ENCODE assay signal across 31 cellular contexts in genomic region chr12:103817791-103818190, GRCh38.
"Had no signal": no experiment of that assay in that cellular context is flagged by ENCODE, and none has a peak within 500 bp of the region (broad histone marks: within the 10 kb centered on the region; RNA-seq: fewer than 3 reads in every experiment).

No MANE protein-coding gene starts in this region.

- ATAC-seq: natural killer cell; right cardiac atrium; right lobe of liver; stimulated activated memory B cell treated with anti-CD40 and anti-IgM and Interleukin-4, amounts not matched to agents 10 μg/mL and 1 μg/mL and 100 μg/mL, for 72 hours; stimulated activated naive CD8-positive, alpha-beta T cell treated with anti-CD3 and anti-CD28 coated beads, Interleukin-15, amount 100 ng/mL, for 72 hours; stimulated activated naive CD8-positive, alpha-beta T cell treated with anti-CD3 and anti-CD28 coated beads, Interleukin-15, Interleukin-2, amounts not matched to agents 100 U/mL and 50 U/mL, for 24 hours had no signal

- H3K27me3 ChIP-seq: neural progenitor cell, ovary, right lobe of liver, spleen, suprapubic skin, testis, tibial artery, transverse colon, upper lobe of left lung, vagina had no signal

- H3K4me3 ChIP-seq: neural progenitor cell, ovary, psoas muscle, right lobe of liver, skin epidermis, smooth muscle cell, spleen, suprapubic skin, testis, tibial artery, transverse colon, upper lobe of left lung, vagina had no signal

- DNase-seq: natural killer cell; occipital lobe; ovary; posterior cingulate gyrus; psoas muscle; right cardiac atrium; right lobe of liver; spleen; stimulated activated CD4-positive, alpha-beta T cell treated with anti-CD3 and anti-CD28 coated beads, Interleukin-12 subunit alpha, Interleukin-12 subunit beta, amount 100 ng/mL, for 4 hours; stimulated activated CD4-positive, alpha-beta T cell treated with anti-CD3 and anti-CD28 coated beads, Interleukin-1b, Interleukin-23, amount 100 ng/mL, for 48 hours; stimulated activated CD4-positive, alpha-beta T cell treated with anti-CD3 and anti-CD28 coated beads, Interleukin-4, amount 100 ng/mL, for 1 hour; stimulated activated CD4-positive, alpha-beta T cell treated with anti-CD3 and anti-CD28 coated beads, Interleukin-4, amount 100 ng/mL, for 4 hours; stimulated activated CD8-positive, alpha-beta memory T cell treated with anti-CD3 and anti-CD28 coated beads, Interleukin-4, amount 100 ng/mL, for 48 hours; stimulated activated naive CD4-positive, alpha-beta T cell; stimulated activated naive CD8-positive, alpha-beta T cell treated with anti-CD3 and anti-CD28 coated beads, Interleukin-15, amount 100 ng/mL, for 72 hours; stimulated activated naive CD8-positive, alpha-beta T cell treated with anti-CD3 and anti-CD28 coated beads, Interleukin-15, Interleukin-2, amounts not matched to agents 100 U/mL and 50 U/mL, for 24 hours; substantia nigra; testis; tibial artery; transverse colon; upper lobe of left lung had no signal

- H3K4me3 Mint-ChIP-seq: natural killer cell; nephron; neural progenitor cell; stimulated activated memory B cell treated with anti-CD40 and anti-IgM and Interleukin-4, amounts not matched to agents 10 μg/mL and 1 μg/mL and 100 μg/mL, for 72 hours; stimulated activated naive CD8-positive, alpha-beta T cell treated with anti-CD3 and anti-CD28 coated beads, Interleukin-15, amount 100 ng/mL, for 72 hours had no signal

- H3K4me1 Mint-ChIP-seq: natural killer cell; neural progenitor cell; stimulated activated memory B cell treated with anti-CD40 and anti-IgM and Interleukin-4, amounts not matched to agents 10 μg/mL and 1 μg/mL and 100 μg/mL, for 72 hours had no signal

- H2AFZ ChIP-seq: neural progenitor cell, parathyroid adenoma had no signal

- H3K27ac ChIP-seq: neural progenitor cell, ovary, parathyroid adenoma, psoas muscle, right lobe of liver, skin epidermis, spleen, suprapubic skin, testis, tibial artery, upper lobe of left lung, vagina had no signal

- H3K27me3 Mint-ChIP-seq: progenitor cell of endocrine pancreas; stimulated activated memory B cell treated with anti-CD40 and anti-IgM and Interleukin-4, amounts not matched to agents 10 μg/mL and 1 μg/mL and 100 μg/mL, for 72 hours; stimulated activated naive CD8-positive, alpha-beta T cell treated with anti-CD3 and anti-CD28 coated beads, Interleukin-15, amount 100 ng/mL, for 72 hours had no signal

- H3K4me2 ChIP-seq: neural progenitor cell, smooth muscle cell had no signal

- H3K4me1 ChIP-seq: neural progenitor cell, right lobe of liver, spleen, suprapubic skin, upper lobe of left lung, vagina had no signal

- FAIRE-seq: urothelium cell line had no signal

- H3K9ac ChIP-seq: neural progenitor cell, parathyroid adenoma had no signal

- H3K9me3 Mint-ChIP-seq: natural killer cell; nephron; stimulated activated memory B cell treated with anti-CD40 and anti-IgM and Interleukin-4, amounts not matched to agents 10 μg/mL and 1 μg/mL and 100 μg/mL, for 72 hours; stimulated activated naive CD8-positive, alpha-beta T cell treated with anti-CD3 and anti-CD28 coated beads, Interleukin-15, amount 100 ng/mL, for 72 hours had no signal

- H3K36me3 ChIP-seq: neural progenitor cell, ovary, right lobe of liver, upper lobe of left lung had no signal

- H3K27ac Mint-ChIP-seq: natural killer cell; nephron; neural progenitor cell; progenitor cell of endocrine pancreas; stimulated activated memory B cell treated with anti-CD40 and anti-IgM and Interleukin-4, amounts not matched to agents 10 μg/mL and 1 μg/mL and 100 μg/mL, for 72 hours; stimulated activated naive CD8-positive, alpha-beta T cell treated with anti-CD3 and anti-CD28 coated beads, Interleukin-15, amount 100 ng/mL, for 72 hours had no signal

- H3K9me3 ChIP-seq: ovary, psoas muscle, right lobe of liver, suprapubic skin, testis, transverse colon, upper lobe of left lung, vagina had no signal

- H3K36me3 Mint-ChIP-seq: natural killer cell had no signal
